ENCODE assay signal across 1 cellular context in genomic region chr1:225768662-225769426, GRCh38.
TF ChIP-seq lines count a peak whose summit lies in the region.

No MANE protein-coding gene starts in this region.

TF ChIP-seq in IMR-90, 13 proteins besides CTCF, POLR2A, EP300 and RAD21:
- TF ChIP-seq CHD1 (IDR thresholded peaks at IDR 0.05; ENCODE audit: low read depth, low read length) (no peak), CEBPB (IDR thresholded peaks at IDR 0.05; ENCODE audit: low read depth, low read length) (peak; percentile 39; the same call in 1 of the 2 replicates), USF2 (IDR thresholded peaks at IDR 0.05; ENCODE audit: low read depth, low read length) (no peak), MAFK (IDR thresholded peaks at IDR 0.05; ENCODE audit: low read depth, low read length) (no peak), SMC3 (IDR thresholded peaks at IDR 0.05; ENCODE audit: low read depth, low read length) (no peak), RCOR1 (IDR thresholded peaks at IDR 0.05; ENCODE audit: insufficient replicate concordance, low read length) (no peak), BHLHE40 (IDR thresholded peaks at IDR 0.05; ENCODE audit: low read depth, low read length) (no peak)
